ENCODE assay signal across 12 cellular contexts in the genomic region with DNA sequence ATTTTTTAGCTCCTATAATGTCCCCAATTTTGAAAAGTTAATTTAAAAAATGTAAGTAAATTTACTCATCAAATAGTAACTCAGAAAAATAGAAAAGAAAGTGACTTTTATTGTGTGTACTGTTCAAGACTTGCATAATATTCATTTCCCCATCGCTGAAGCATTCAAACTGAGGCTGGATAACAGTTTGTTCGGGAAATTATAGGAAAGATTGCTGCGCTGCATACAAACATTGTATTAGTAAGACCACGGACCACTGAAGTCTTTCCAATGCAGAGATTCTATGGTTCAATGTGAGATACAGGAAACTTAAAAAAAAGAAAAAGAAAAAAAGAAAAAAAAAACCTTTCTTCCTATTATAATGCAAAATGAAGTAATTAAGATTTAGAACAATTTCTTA. TPM values are rescaled to one million over a fixed set of nuclear protein-coding genes. Genes with fewer than 3 reads are reported as not detected.
DNase-seq lines count a peak whose midpoint lies in the region; ATAC-seq, FAIRE-seq and TF ChIP-seq lines count a peak whose summit lies in the region.
"Had no signal": no experiment of that assay in that cellular context is flagged by ENCODE, and none has a peak within 500 bp of the region (broad histone marks: within the 10 kb centered on the region; RNA-seq: fewer than 3 reads in every experiment).

No MANE protein-coding gene starts in this region.

- TF ChIP-seq CTCF in OCI-LY1 (IDR thresholded peaks at IDR 0.05; ENCODE audit: low read length) (no peak), K562 (IDR thresholded peaks at IDR 0.05 in 2 of 3, conservative IDR thresholded peaks at IDR 0.05 in 1 of 3; ENCODE audit: insufficient read depth in 2 of 3, low read depth in 1 of 3, low read length in 3 of 3) (no peak), smooth muscle cell (IDR thresholded peaks at IDR 0.05; ENCODE audit: borderline replicate concordance, insufficient read depth, poor library complexity, severe bottlenecking) (no peak), esophagus muscularis mucosa (IDR thresholded peaks at IDR 0.05) (no peak)

- H3K4me1 Mint-ChIP-seq in activated CD4-positive, alpha-beta T cell treated with anti-CD3 and anti-CD28 coated beads for 36 hours = peaks cover 77% of the 10 kb centered on the region

- H3K27ac Mint-ChIP-seq in activated CD4-positive, alpha-beta T cell treated with anti-CD3 and anti-CD28 coated beads for 36 hours = peak overlapping the region; percentile 90
- H3K27ac Mint-ChIP-seq: WTC11 had no signal

- H3K9me2 ChIP-seq in OCI-LY1 (ENCODE audit: low read depth, low read length) = no peaks in the 10 kb centered on the region

- H3K9me1 ChIP-seq in K562 (ENCODE audit: control insufficient read depth, insufficient read depth, low read length) = no peaks in the 10 kb centered on the region

- H3K4me3 ChIP-seq in OCI-LY1 (ENCODE audit: low read depth, low read length, poor library complexity, severe bottlenecking) (no peak overlapping the region), K562 (no peak overlapping the region), smooth muscle cell (no peak overlapping the region), esophagus muscularis mucosa (no peak overlapping the region)

- peaks cover 79% of the 10 kb centered on the region for H3K36me3 Mint-ChIP-seq in activated CD4-positive, alpha-beta T cell treated with anti-CD3 and anti-CD28 coated beads for 36 hours (ENCODE audit: low read depth)

- POLR2A ChIA-PET in activated CD4-positive, alpha-beta T cell treated with anti-CD3 and anti-CD28 coated beads for 36 hours (lab: Charles Lee) = interaction anchor here (0.8 kb wide), 1 partner anchor 140 kb away, joined by 5 read pairs; no protein-coding TSS in a partner anchor
- POLR2A ChIA-PET in K562 (lab: Yijun Ruan, JAX) = interaction anchor here (0.8 kb wide), 1 partner anchor 15 kb away, joined by 3 read pairs; no protein-coding TSS in a partner anchor

- H3K27ac ChIP-seq in OCI-LY1 (ENCODE audit: low read depth, low read length, poor library complexity, severe bottlenecking) (peak overlapping the region; percentile 77), K562 (ENCODE audit: extremely low read depth, low read depth, low read length) (peak overlapping the region; percentile 57; the same call in 1 of the 3 replicates), smooth muscle cell (ENCODE audit: low read depth) (peak overlapping the region; percentile 73), esophagus muscularis mucosa (replicated peaks in 1 of 4) (no peak overlapping the region)

- peaks cover 72% of the 10 kb centered on the region for H3K4me1 ChIP-seq in OCI-LY1 (ENCODE audit: insufficient read depth, low read length, severe bottlenecking)
- H3K4me1 ChIP-seq in K562 (replicated peaks in 1 of 2; ENCODE audit: control insufficient read depth in 2 of 2, insufficient read depth in 2 of 2, low read length in 2 of 2) = peaks cover 0 to 4% of the 10 kb centered on the region in 2 experiments; a peak in 1 of 5 replicates
- peaks cover 28% of the 10 kb centered on the region for H3K4me1 ChIP-seq in smooth muscle cell (ENCODE audit: low read depth)
- no peaks in the 10 kb centered on the region for H3K4me1 ChIP-seq in esophagus muscularis mucosa

- H3F3A ChIP-seq in OCI-LY1 (ENCODE audit: insufficient read depth, low read length) = peaks cover 7% of the 10 kb centered on the region
- peaks cover 6% of the 10 kb centered on the region for H3F3A ChIP-seq in smooth muscle cell (ENCODE audit: low read depth)

- H3K9ac ChIP-seq in OCI-LY1 (ENCODE audit: low read length) = no peak overlapping the region
- no peak overlapping the region for H3K9ac ChIP-seq in K562 (ENCODE audit: insufficient read depth in 1 of 2, low read depth in 2 of 2, low read length in 2 of 2)
- H3K9ac ChIP-seq in smooth muscle cell (ENCODE audit: low read depth) = no peak overlapping the region

- H3K9me3 ChIP-seq in OCI-LY1 (ENCODE audit: low read length) (no peaks in the 10 kb centered on the region), K562 (replicated peaks; ENCODE audit: control insufficient read depth, insufficient read depth, low read depth, low read length) (0 out of 2 replicates have a peak, but pooled peaks cover 4% of the 10 kb centered on the region), smooth muscle cell (replicated peaks; ENCODE audit: low read depth) (no peaks in the 10 kb centered on the region), esophagus muscularis mucosa (no peaks in the 10 kb centered on the region)

- in situ Hi-C loops in K562 (cut with MboI) = no loop called here

- no peaks in the 10 kb centered on the region for H3K27me3 Mint-ChIP-seq in activated CD4-positive, alpha-beta T cell treated with anti-CD3 and anti-CD28 coated beads for 36 hours

- H2AFZ ChIP-seq in OCI-LY1 (ENCODE audit: low read length) (no peak overlapping the region), K562 (ENCODE audit: low read depth, low read length) (no peak overlapping the region), smooth muscle cell (ENCODE audit: low read depth) (no peak overlapping the region)

- TF ChIP-seq POLR2A in K562 (conservative IDR thresholded peaks at IDR 0.05) (no peak), esophagus muscularis mucosa (IDR thresholded peaks at IDR 0.05; ENCODE audit: low read depth) (no peak)

- DNase-seq in activated CD4-positive, alpha-beta T cell treated with anti-CD3 and anti-CD28 coated beads for 36 hours = no peak
- no peak for DNase-seq in activated CD4-positive, alpha-beta T cell treated with anti-CD3 and anti-CD28 coated beads for 48 hours
- DNase-seq in K562 (ENCODE audit: extremely low read depth in 1 of 4, low spot score in 3 of 4) = no peak
- no peak for DNase-seq in smooth muscle cell (lab: John Stamatoyannopoulos, UW; ENCODE audit: unreplicated experiment)
- DNase-seq in esophagus muscularis mucosa (ENCODE audit: extremely low spot score) = no peak
- DNase-seq: substantia nigra had no signal

- H4K20me1 ChIP-seq in OCI-LY1 (ENCODE audit: insufficient read depth, low read length) (no peaks in the 10 kb centered on the region), K562 (replicated peaks; ENCODE audit: control insufficient read depth, insufficient read depth, low read length) (no peaks in the 10 kb centered on the region), smooth muscle cell (ENCODE audit: low read depth) (peaks cover 50% of the 10 kb centered on the region)

- peaks cover 96% of the 10 kb centered on the region for H3K36me3 ChIP-seq in OCI-LY1 (ENCODE audit: insufficient read depth, low read length)
- peaks cover 36% of the 10 kb centered on the region; the same call in 2 of the 3 replicates for H3K36me3 ChIP-seq in K562 (ENCODE audit: control insufficient read depth, insufficient read depth, low read length)
- peaks cover 16% of the 10 kb centered on the region for H3K36me3 ChIP-seq in smooth muscle cell (ENCODE audit: low read depth)
- H3K36me3 ChIP-seq in esophagus muscularis mucosa = peaks cover 0 to 16% (median 3%) of the 10 kb centered on the region in 4 donors

- peak overlapping the region; percentile 92 for H3K4me3 Mint-ChIP-seq in activated CD4-positive, alpha-beta T cell treated with anti-CD3 and anti-CD28 coated beads for 36 hours
- H3K4me3 Mint-ChIP-seq: WTC11 had no signal

- no TSS peak for BruUV-seq in K562 (replicated peaks; lab: Mats Ljungman, UMichigan)

- ATAC-seq in activated CD4-positive, alpha-beta T cell treated with anti-CD3 and anti-CD28 coated beads for 36 hours = no peak
- ATAC-seq in K562 = no peak
- no peak for ATAC-seq in HG03135 (IDR thresholded peaks at IDR 0.05; ENCODE audit: unreplicated experiment)
- no peak for ATAC-seq in HG03095 (IDR thresholded peaks at IDR 0.05; ENCODE audit: unreplicated experiment)
- ATAC-seq: WTC11 had no signal

- no peak for TF ChIP-seq RAD21 in K562 (CRISPR knock-in tag; conservative IDR thresholded peaks at IDR 0.05 in 1 of 2, IDR thresholded peaks at IDR 0.05 in 1 of 2)

- no peaks in the 10 kb centered on the region for H3K27me3 ChIP-seq in OCI-LY1 (ENCODE audit: insufficient read depth, low read length)
- H3K27me3 ChIP-seq in K562 (ENCODE audit: control insufficient read depth in 2 of 2, insufficient read depth in 2 of 2, low read length in 2 of 2) = no peaks in the 10 kb centered on the region
- H3K27me3 ChIP-seq in smooth muscle cell (ENCODE audit: low read depth) = no peaks in the 10 kb centered on the region
- H3K27me3 ChIP-seq in esophagus muscularis mucosa = no peaks in the 10 kb centered on the region

- no peak for FAIRE-seq in K562 (lab: Jason Lieb, UNC)
- FAIRE-seq: G401.6, H1 had no signal

- 68% methylated on average over 4 of the region's 4 CpGs for WGBS in K562 (ENCODE audit: insufficient coverage, low coverage, missing lambda C conversion rate)
- WGBS in smooth muscle cell (ENCODE audit: low lambda C conversion rate) = 93% methylated on average over 4 of the region's 4 CpGs
- WGBS in esophagus muscularis mucosa = 79% methylated on average over 4 of the region's 4 CpGs

- H3K79me2 ChIP-seq in OCI-LY1 (ENCODE audit: insufficient read depth, low read length) (peaks cover 88% of the 10 kb centered on the region), K562 (ENCODE audit: control insufficient read depth, insufficient read depth, low read length) (peaks cover 44% of the 10 kb centered on the region), smooth muscle cell (ENCODE audit: low read depth) (peaks cover 98% of the 10 kb centered on the region)

- intact Hi-C loops in activated CD4-positive, alpha-beta T cell treated with anti-CD3 and anti-CD28 coated beads for 36 hours (cut with DNase I, micrococcal nuclease) = loop anchor here (1.0 to 10.0 kb wide), 7 partner anchors 10 to 1274 kb away; a partner anchor contains a TSS
- intact Hi-C loops in K562 (cut with micrococcal nuclease) (no loop called here), esophagus muscularis mucosa (cut with DNase I) (no loop called here)

- no peaks in the 10 kb centered on the region for H3K9me3 Mint-ChIP-seq in activated CD4-positive, alpha-beta T cell treated with anti-CD3 and anti-CD28 coated beads for 36 hours (ENCODE audit: low read depth)
- H3K9me3 Mint-ChIP-seq: WTC11 had no signal

- CTCF ChIA-PET in activated CD4-positive, alpha-beta T cell treated with anti-CD3 and anti-CD28 coated beads for 36 hours (lab: Charles Lee) = interaction anchor here (1.2 to 1.5 kb wide), 2 partner anchors 17 to 176 kb away, joined by 3 to 4 read pairs; no protein-coding TSS in a partner anchor
- CTCF ChIA-PET in K562 (lab: Yijun Ruan, JAX; ENCODE audit: low intra/inter-chr PET ratio) = no interaction called here

- TF ChIP-seq EP300 in K562 (IDR thresholded peaks at IDR 0.05; ENCODE audit: low read length) (no peak), esophagus muscularis mucosa (IDR thresholded peaks at IDR 0.05) (no peak)

- peak overlapping the region; percentile 36; the same call in 1 of the 2 replicates for H3K4me2 ChIP-seq in OCI-LY1 (ENCODE audit: low read length)
- H3K4me2 ChIP-seq in K562 (ENCODE audit: insufficient read depth, low read length) = no peak overlapping the region
- H3K4me2 ChIP-seq in smooth muscle cell = peak overlapping the region; percentile 79

RNA-seq across cellular contexts. Expression of a gene that starts 10.4 kb away (rescaled TPM):
- total RNA-seq in activated CD4-positive, alpha-beta T cell treated with anti-CD3 and anti-CD28 coated beads for 36 hours = 100 to 1,000 TPM; 159 to 178 TPM
- total RNA-seq in K562 (2011; cell fraction: chromatin; rRNA removed; ENCODE audit: low replicate concordance) = 7.1 and 33.2 TPM in 2 replicates
- total RNA-seq in K562 (2011; cell fraction: nucleolus; rRNA removed) = 3.5 and 5.3 TPM in 2 replicates
- total RNA-seq in K562 (2011; cell fraction: nucleoplasm; rRNA removed) = 11.3 and 18.7 TPM in 2 replicates
- total RNA-seq in K562 (2014; rRNA removed) (8.2 and 8.5 TPM in 2 replicates), K562 (2014; rRNA removed; fragmentation: Illumina TruSeq; extraction: Trizol) (13.1 and 17.5 TPM in 2 replicates), K562 (2015; rRNA removed; fragmentation: Illumina TruSeq; extraction: Trizol) (15.2 and 17.7 TPM in 2 replicates), K562 (2021) (9.5 and 10.6 TPM in 2 replicates), smooth muscle cell (165 and 190 TPM in 2 replicates), esophagus muscularis mucosa (10 to 100 TPM in 1 of 4 donors, 1 to 10 TPM in 3; 6.9 to 24.2 (median 9.4) TPM)
- polyA plus RNA-seq in K562 (2011; rRNA removed) (10.0 and 11.7 TPM in 2 replicates), K562 (2014; fragmentation: Illumina TruSeq; extraction: Trizol) (6.6 and 7.6 TPM in 2 replicates), K562 (2014; fragmentation: Nextera tagmentation; extraction: Ambion mirVana) (1 to 10 TPM; 2.3 to 3.0 TPM), K562 (2014; rRNA removed) (4.5 TPM in 2 replicates), smooth muscle cell (26.6 and 33.5 TPM in 2 replicates)
- 1.4 and 2.8 TPM in 2 replicates for polyA plus RNA-seq in K562 (2011; cell fraction: cytosol; rRNA removed)
- 2.9 and 5.0 TPM in 2 replicates for polyA plus RNA-seq in K562 (2011; cell fraction: nucleus; rRNA removed)
- polyA plus RNA-seq in K562 (2012) = 6.2 and 7.9 TPM in 2 replicates
- 18.0 and 24.4 TPM in 2 replicates for polyA minus RNA-seq in K562 (2011; rRNA and poly(A)+ RNA removed)
- 7.1 and 7.9 TPM in 2 replicates for polyA minus RNA-seq in K562 (2011; cell fraction: cytosol; rRNA and poly(A)+ RNA removed)
- polyA minus RNA-seq in K562 (2011; cell fraction: nucleus; rRNA and poly(A)+ RNA removed) = 8.5 and 15.6 TPM in 2 replicates

Comparison
In these comparisons a context has a peak if more than half of its experiments do, and no peak if none do; other contexts are left out.
1. H3K27ac ChIP-seq: peak in OCI-LY1 (single experiment), K562 (single experiment) and smooth muscle cell (single experiment); none in esophagus muscularis mucosa (0 of 4).
2. intact Hi-C loops: an anchor here in activated CD4-positive, alpha-beta T cell treated with anti-CD3 and anti-CD28 coated beads for 36 hours (1.0 to 10.0 kb wide); none called in K562 and esophagus muscularis mucosa.